18 cellular contexts compared by ENCODE assay signal in genomic region chr1:221748981-221749380, GRCh38. TPM values are rescaled to one million over a fixed set of nuclear protein-coding genes. Genes with fewer than 3 reads are reported as not detected.
A peak's percentile ranks its signal among the peaks of the same experiment; 100 is the strongest.
DNase-seq lines count a peak whose midpoint lies in the region; ATAC-seq, FAIRE-seq and TF ChIP-seq lines count a peak whose summit lies in the region.
"Had no signal": no experiment of that assay in that cellular context is flagged by ENCODE, and none has a peak within 500 bp of the region (broad histone marks: within the 10 kb centered on the region; RNA-seq: fewer than 3 reads in every experiment).

No MANE protein-coding gene starts in this region.

- peaks cover 1% of the 10 kb centered on the region; the same call in 1 of the 2 replicates for H3K4me1 ChIP-seq in IMR-90 (ENCODE audit: control insufficient read depth, insufficient read depth, low read length)
- H3K4me1 ChIP-seq in mesenchymal stem cell (ENCODE audit: control insufficient read depth, insufficient read depth, low read depth, low read length): no peaks in the 10 kb centered on the region
- H3K4me1 ChIP-seq: HAP-1 had no signal

- intact Hi-C loops in IMR-90 (cut with micrococcal nuclease): no loop called here

- POLR2A ChIA-PET in IMR-90 (lab: Charles Lee; ENCODE audit: unreplicated experiment): no interaction called here

- H4K8ac ChIP-seq in IMR-90 (ENCODE audit: low read depth in 2 of 2, low read length in 2 of 2) (no peak overlapping the region), mesenchymal stem cell (ENCODE audit: low read length) (no peak overlapping the region)

- no peak for TF ChIP-seq CTCF in D721Med (IDR thresholded peaks at IDR 0.05; ENCODE audit: insufficient read depth, missing control alignments)
- no peak for TF ChIP-seq CTCF in IMR-90 (conservative IDR thresholded peaks at IDR 0.05; ENCODE audit: low read depth, low read length)

- peaks cover 4% of the 10 kb centered on the region for H3K9me3 Mint-ChIP-seq in stimulated activated memory B cell treated with anti-CD40 and anti-IgM and Interleukin-4, amounts not matched to agents 10 μg/mL and 1 μg/mL and 100 μg/mL, for 72 hours
- H3K9me3 Mint-ChIP-seq: CD4-positive, CD25-positive, alpha-beta regulatory T cell; CD8-positive, alpha-beta T cell; HFFc6 had no signal

- DNase-seq in D721Med (ENCODE audit: insufficient read length, low spot score) (no peak), IMR-90 (no peak), mesenchymal stem cell (no peak), AG08396 (ENCODE audit: low spot score) (no peak)
- DNase-seq: Caco-2; CD4-positive, CD25-positive, alpha-beta regulatory T cell; CD8-positive, alpha-beta T cell; GF-D8; GOT3; HFFc6 had no signal

- H4K91ac ChIP-seq in IMR-90 (ENCODE audit: insufficient read depth, low read depth, low read length) (no peak overlapping the region), mesenchymal stem cell (ENCODE audit: low read length) (peak overlapping the region; percentile 27)

- no peak overlapping the region for H3K4ac ChIP-seq in IMR-90 (ENCODE audit: low read depth, low read length)
- no peak overlapping the region for H3K4ac ChIP-seq in mesenchymal stem cell (ENCODE audit: low read depth in 1 of 2, low read length in 2 of 2)

- no peak overlapping the region for H3K4me3 Mint-ChIP-seq in stimulated activated memory B cell treated with anti-CD40 and anti-IgM and Interleukin-4, amounts not matched to agents 10 μg/mL and 1 μg/mL and 100 μg/mL, for 72 hours
- H3K4me3 Mint-ChIP-seq: B cell; CD8-positive, alpha-beta T cell; HFFc6 had no signal

- dilution Hi-C loops in IMR-90 (cut with HindIII; ENCODE audit: low sequenced_read_pairs, unreplicated experiment): no loop called here

- H3K4me2 ChIP-seq in IMR-90 (ENCODE audit: low read depth, low read length): no peak overlapping the region
- H3K4me2 ChIP-seq in mesenchymal stem cell (ENCODE audit: low read length, poor library complexity, severe bottlenecking): no peak overlapping the region
- H3K4me2 ChIP-seq: BLaER1 had no signal

- no peak overlapping the region; the same call in 1 of the 2 replicates for H2AK5ac ChIP-seq in IMR-90 (ENCODE audit: low read depth, low read length)
- no peak overlapping the region for H2AK5ac ChIP-seq in mesenchymal stem cell (ENCODE audit: low read length, severe bottlenecking)

- no peak overlapping the region for H4K5ac ChIP-seq in IMR-90 (ENCODE audit: low read depth, low read length)

- H3K27ac ChIP-seq in IMR-90 (ENCODE audit: insufficient read depth, low read length) (no peak overlapping the region), mesenchymal stem cell (ENCODE audit: low read length, poor library complexity, severe bottlenecking) (no peak overlapping the region)
- H3K27ac ChIP-seq: BLaER1, C4-2B had no signal

- no CpG with 5 or more reads among the region's 2 CpGs for WGBS in IMR-90 (ENCODE audit: extremely low coverage in 2 of 2, insufficient read length in 1 of 2), 2 experiments
- WGBS in mesenchymal stem cell: 100% methylated on average over 1 of the region's 2 CpGs

- H3K9ac ChIP-seq in IMR-90 (ENCODE audit: low read depth, low read length) (no peak overlapping the region), mesenchymal stem cell (ENCODE audit: low read length) (no peak overlapping the region)
- H3K9ac ChIP-seq: BLaER1 had no signal

- H2AFZ ChIP-seq in IMR-90 (replicated peaks; ENCODE audit: low read length, poor library complexity) (no peak overlapping the region), mesenchymal stem cell (ENCODE audit: low read depth, low read length) (no peak overlapping the region)

- H4K20me1 ChIP-seq in IMR-90 (ENCODE audit: insufficient read depth, low read length): no peaks in the 10 kb centered on the region
- H4K20me1 ChIP-seq: BLaER1 had no signal

- H3K36me3 ChIP-seq in IMR-90 (ENCODE audit: control insufficient read depth, insufficient read depth, low read length): no peaks in the 10 kb centered on the region
- H3K36me3 ChIP-seq in mesenchymal stem cell (ENCODE audit: control insufficient read depth in 1 of 2, insufficient read depth in 2 of 2, low read depth in 1 of 2, low read length in 2 of 2): no peaks in the 10 kb centered on the region
- H3K36me3 ChIP-seq: BLaER1, HAP-1 had no signal

- TF ChIP-seq RAD21 in IMR-90 (IDR thresholded peaks at IDR 0.05; ENCODE audit: low read length): no peak

- H3K23ac ChIP-seq in IMR-90 (ENCODE audit: low read depth, low read length): no peak overlapping the region
- H3K23ac ChIP-seq in mesenchymal stem cell (ENCODE audit: low read length in 2 of 2): no peak overlapping the region

- H3K4me3 ChIP-seq in IMR-90 (ENCODE audit: insufficient read depth, low read depth, low read length): no peak overlapping the region
- H3K4me3 ChIP-seq in mesenchymal stem cell (ENCODE audit: insufficient read depth in 1 of 2, low read depth in 1 of 2, low read length in 2 of 2): no peak overlapping the region
- H3K4me3 ChIP-seq: BLaER1, HAP-1 had no signal

- H3K27me3 ChIP-seq in IMR-90 (ENCODE audit: control insufficient read depth, insufficient read depth, low read length) (no peaks in the 10 kb centered on the region), mesenchymal stem cell (ENCODE audit: control insufficient read depth in 1 of 2, insufficient read depth in 1 of 2, low read length in 2 of 2) (no peaks in the 10 kb centered on the region)
- H3K27me3 ChIP-seq: BLaER1 had no signal

- H3K27me3 Mint-ChIP-seq in stimulated activated memory B cell treated with anti-CD40 and anti-IgM and Interleukin-4, amounts not matched to agents 10 μg/mL and 1 μg/mL and 100 μg/mL, for 72 hours: no peaks in the 10 kb centered on the region
- H3K27me3 Mint-ChIP-seq: B cell had no signal

- H2BK15ac ChIP-seq in IMR-90 (ENCODE audit: low read depth, low read length) (0 out of 3 replicates have a peak overlapping the region, but pooled peaks have one; percentile 47), mesenchymal stem cell (ENCODE audit: low read depth, poor library complexity, severe bottlenecking) (peak overlapping the region; percentile 83)

- H2AK9ac ChIP-seq in IMR-90 (replicated peaks; ENCODE audit: low read depth, low read length, poor library complexity): no peak overlapping the region

- no peaks in the 10 kb centered on the region for H3K9me3 ChIP-seq in IMR-90 (ENCODE audit: control insufficient read depth, insufficient read depth, low read length)
- no peaks in the 10 kb centered on the region for H3K9me3 ChIP-seq in mesenchymal stem cell (ENCODE audit: control insufficient read depth, low read length)
- H3K9me3 ChIP-seq: BLaER1, Caco-2, HAP-1 had no signal

- H3K9me1 ChIP-seq in IMR-90 (ENCODE audit: insufficient read depth, low read length): no peaks in the 10 kb centered on the region

- no peak for TF ChIP-seq POLR2A in IMR-90 (IDR thresholded peaks at IDR 0.05; ENCODE audit: low read depth, low read length)

- peaks cover 37% of the 10 kb centered on the region for H3K4me1 Mint-ChIP-seq in stimulated activated memory B cell treated with anti-CD40 and anti-IgM and Interleukin-4, amounts not matched to agents 10 μg/mL and 1 μg/mL and 100 μg/mL, for 72 hours

- H2BK5ac ChIP-seq in IMR-90 (ENCODE audit: low read depth, low read length, poor library complexity, severe bottlenecking) (no peak overlapping the region), mesenchymal stem cell (ENCODE audit: low read depth, low read length, poor library complexity, severe bottlenecking) (no peak overlapping the region)

- BruUV-seq in IMR-90 (replicated peaks; lab: Mats Ljungman, UMichigan): no TSS peak

- H2BK120ac ChIP-seq in IMR-90 (ENCODE audit: low read depth, low read length) (no peak overlapping the region), mesenchymal stem cell (ENCODE audit: low read depth, low read length) (no peak overlapping the region)

- no peak overlapping the region for H2BK12ac ChIP-seq in mesenchymal stem cell (ENCODE audit: low read length in 2 of 2)

- H3K36me3 Mint-ChIP-seq in stimulated activated memory B cell treated with anti-CD40 and anti-IgM and Interleukin-4, amounts not matched to agents 10 μg/mL and 1 μg/mL and 100 μg/mL, for 72 hours: no peaks in the 10 kb centered on the region
- H3K36me3 Mint-ChIP-seq: CD4-positive, CD25-positive, alpha-beta regulatory T cell; CD8-positive, alpha-beta T cell had no signal

- peak overlapping the region; percentile 37 for H3K27ac Mint-ChIP-seq in stimulated activated memory B cell treated with anti-CD40 and anti-IgM and Interleukin-4, amounts not matched to agents 10 μg/mL and 1 μg/mL and 100 μg/mL, for 72 hours
- H3K27ac Mint-ChIP-seq: B cell; CD4-positive, CD25-positive, alpha-beta regulatory T cell; CD8-positive, alpha-beta T cell; HFFc6 had no signal

- in situ Hi-C loops in IMR-90 (cut with MboI; ENCODE audit: low sequenced_read_pairs): loop anchor here (10.0 to 25.0 kb wide), 3 partner anchors 246 to 888 kb away; no protein-coding TSS in a partner anchor

- H3K79me1 ChIP-seq in IMR-90 (ENCODE audit: low read depth in 1 of 2, low read length in 2 of 2): peaks cover 0 to under 1% of the 10 kb centered on the region in 2 experiments; a peak in 1 of 4 replicates
- no peaks in the 10 kb centered on the region for H3K79me1 ChIP-seq in mesenchymal stem cell (replicated peaks; ENCODE audit: low read length, poor library complexity, severe bottlenecking)

- H3K18ac ChIP-seq in IMR-90 (ENCODE audit: low read depth, low read length) (no peak overlapping the region), mesenchymal stem cell (ENCODE audit: low read depth in 1 of 2, low read length in 2 of 2) (peak overlapping the region in 1 of 2 experiments; percentile 21)

- peak; percentile 79 for FAIRE-seq in D721Med (lab: Jason Lieb, UNC)
- FAIRE-seq: H54 had no signal

- H3K56ac ChIP-seq in IMR-90 (ENCODE audit: extremely low read depth, insufficient read depth, low read length): no peak overlapping the region

- H3K14ac ChIP-seq in IMR-90 (replicated peaks; ENCODE audit: low read depth, low read length): no peak overlapping the region
- no peak overlapping the region for H3K14ac ChIP-seq in mesenchymal stem cell (ENCODE audit: low read length in 2 of 2)

- ATAC-seq in IMR-90 (ENCODE audit: low read depth) (no peak), HG02870 (IDR thresholded peaks at IDR 0.05; ENCODE audit: unreplicated experiment) (no peak)
- no peak for ATAC-seq in stimulated activated memory B cell treated with anti-CD40 and anti-IgM and Interleukin-4, amounts not matched to agents 10 μg/mL and 1 μg/mL and 100 μg/mL, for 72 hours
- ATAC-seq: CD8-positive, alpha-beta T cell had no signal

- H2BK20ac ChIP-seq in IMR-90 (ENCODE audit: low read depth, low read length): no peak overlapping the region

- CTCF ChIA-PET in IMR-90 (lab: Yijun Ruan, JAX): no interaction called here

TF ChIP-seq in IMR-90, 13 proteins besides CTCF, POLR2A, EP300 and RAD21:
- no peak for TF ChIP-seq RCOR1 (IDR thresholded peaks at IDR 0.05; ENCODE audit: insufficient replicate concordance, low read length)
TF ChIP-seq in IMR-90: peak in this region for 0.

RNA-seq across cellular contexts. Expression of gene DUSP10, which starts 7.1 kb away (rescaled TPM):
- total RNA-seq in IMR-90 (2012; rRNA removed): 59.1 and 71.4 TPM in 2 replicates
- polyA plus RNA-seq in IMR-90 (2012; rRNA removed): 41.7 and 44.8 TPM in 2 replicates
- polyA plus RNA-seq in IMR-90 (2012; cell fraction: cytosol; rRNA removed): 23.4 and 35.1 TPM in 2 replicates
- polyA plus RNA-seq in IMR-90 (2012; cell fraction: nucleus; rRNA removed; ENCODE audit: low replicate concordance): 32.9 and 43.8 TPM in 2 replicates
- 46.8 TPM for polyA plus RNA-seq in mesenchymal stem cell (2013, experiment 1 of 2)
- polyA plus RNA-seq in mesenchymal stem cell (2013, experiment 2 of 2): 45.6 TPM
- total RNA-seq: G401 had no signal
